In genomic region chr7:79452032-79452494, GRCh38 we compare ENCODE assay signal across 1 cellular context.
TF ChIP-seq lines count a peak whose summit lies in the region.

No MANE protein-coding gene starts in this region.

TF ChIP-seq in HepG2, 621 proteins besides CTCF, POLR2A, EP300 and RAD21 (continued from another document and continues in another):
- TF ChIP-seq TAF1 (CRISPR knock-in tag; IDR thresholded peaks at IDR 0.05) (no peak; the same call in 1 of the 2 replicates), GFI1 (CRISPR knock-in tag; IDR thresholded peaks at IDR 0.05; ENCODE audit: borderline replicate concordance) (0 out of 2 replicates have a peak, but pooled peaks have one; percentile 12), AKAP8 (CRISPR knock-in tag; IDR thresholded peaks at IDR 0.05) (no peak), LBX2 (CRISPR knock-in tag; IDR thresholded peaks at IDR 0.05; ENCODE audit: borderline replicate concordance) (no peak), CREM (IDR thresholded peaks at IDR 0.05) (peak; percentile 62; the same call in 1 of the 2 replicates), CREM (CRISPR knock-in tag; IDR thresholded peaks at IDR 0.05) (no peak), TRIM24 (CRISPR knock-in tag; IDR thresholded peaks at IDR 0.05) (no peak), RAD51 (IDR thresholded peaks at IDR 0.05; ENCODE audit: borderline replicate concordance) (peak; percentile 93), BCL3 (CRISPR knock-in tag; IDR thresholded peaks at IDR 0.05) (no peak), SSRP1 (CRISPR knock-in tag; IDR thresholded peaks at IDR 0.05) (0 out of 2 replicates have a peak, but pooled peaks have one; percentile 43), AHR (CRISPR knock-in tag; IDR thresholded peaks at IDR 0.05) (0 out of 2 replicates have a peak, but pooled peaks have one; percentile 25), NR2F1 (CRISPR knock-in tag; IDR thresholded peaks at IDR 0.05) (peak; percentile 43 to 72; a peak in 3 of 4 replicates), ZNF563 (CRISPR knock-in tag; IDR thresholded peaks at IDR 0.05) (peak; percentile 34; the same call in 1 of the 2 replicates), ZNF574 (CRISPR knock-in tag; IDR thresholded peaks at IDR 0.05) (peak; percentile 47; the same call in 1 of the 2 replicates), MAFF (IDR thresholded peaks at IDR 0.05; ENCODE audit: low read depth, low read length) (no peak), ZBTB8A (CRISPR knock-in tag; IDR thresholded peaks at IDR 0.05; ENCODE audit: borderline replicate concordance, low read depth) (no peak), PPARG (CRISPR knock-in tag; conservative IDR thresholded peaks at IDR 0.05) (peak; percentile 42; the same call in 1 of the 2 replicates), ZFX (CRISPR knock-in tag; IDR thresholded peaks at IDR 0.05; ENCODE audit: low read depth) (no peak), CCDC6 (CRISPR knock-in tag; IDR thresholded peaks at IDR 0.05) (peak; percentile 72), ZNF33B (CRISPR knock-in tag; IDR thresholded peaks at IDR 0.05) (no peak), HOXA3 (CRISPR knock-in tag; IDR thresholded peaks at IDR 0.05) (no peak), ARNT2 (CRISPR knock-in tag; IDR thresholded peaks at IDR 0.05; ENCODE audit: low read depth) (0 out of 2 replicates have a peak, but pooled peaks have one; percentile 40), CBX2 (IDR thresholded peaks at IDR 0.05; ENCODE audit: low read depth, low read length) (no peak), CBX2 (CRISPR knock-in tag; IDR thresholded peaks at IDR 0.05; ENCODE audit: low read depth) (no peak), GABPB1 (CRISPR knock-in tag; IDR thresholded peaks at IDR 0.05) (peak; percentile 76), SIN3A (IDR thresholded peaks at IDR 0.05; ENCODE audit: borderline replicate concordance, low read depth, low read length) (0 out of 2 replicates have a peak, but pooled peaks have one; percentile 8), PBX3 (CRISPR knock-in tag; IDR thresholded peaks at IDR 0.05; ENCODE audit: borderline replicate concordance) (no peak), ZNF225 (CRISPR knock-in tag; IDR thresholded peaks at IDR 0.05) (no peak), ASH2L (IDR thresholded peaks at IDR 0.05; ENCODE audit: insufficient read length, low read depth, low read length) (peak; percentile 80), ELF4 (CRISPR knock-in tag; IDR thresholded peaks at IDR 0.05; ENCODE audit: borderline replicate concordance) (no peak), TEAD2 (CRISPR knock-in tag; IDR thresholded peaks at IDR 0.05) (no peak), LCORL (IDR thresholded peaks at IDR 0.05) (peak; percentile 53; the same call in 1 of the 2 replicates), LCORL (CRISPR knock-in tag; IDR thresholded peaks at IDR 0.05) (peak; percentile 92), ZNF772 (CRISPR knock-in tag; IDR thresholded peaks at IDR 0.05) (peak; percentile 80; the same call in 1 of the 2 replicates), ZNF138 (CRISPR knock-in tag; IDR thresholded peaks at IDR 0.05; ENCODE audit: low read depth) (no peak), ZNF713 (CRISPR knock-in tag; IDR thresholded peaks at IDR 0.05) (no peak), HOXA7 (CRISPR knock-in tag; IDR thresholded peaks at IDR 0.05) (no peak), ZNF550 (CRISPR knock-in tag; IDR thresholded peaks at IDR 0.05; ENCODE audit: borderline replicate concordance) (no peak), MIXL1 (CRISPR knock-in tag; IDR thresholded peaks at IDR 0.05) (no peak), KMT2A (CRISPR knock-in tag; IDR thresholded peaks at IDR 0.05) (peak; percentile 67; the same call in 1 of the 2 replicates), GLI4 (CRISPR knock-in tag; IDR thresholded peaks at IDR 0.05; ENCODE audit: borderline replicate concordance) (no peak), ZSCAN29 (CRISPR knock-in tag; conservative IDR thresholded peaks at IDR 0.05) (no peak), AGO2 (optimal IDR thresholded peaks at IDR 0.05; ENCODE audit: low read depth, low read length) (no peak), ZBTB10 (CRISPR knock-in tag; IDR thresholded peaks at IDR 0.05; ENCODE audit: borderline replicate concordance) (no peak), SALL1 (CRISPR knock-in tag; IDR thresholded peaks at IDR 0.05) (peak; percentile 92), TP53 (CRISPR knock-in tag; conservative IDR thresholded peaks at IDR 0.05) (no peak), ATAD3A (CRISPR knock-in tag; IDR thresholded peaks at IDR 0.05) (no peak), HIC2 (CRISPR knock-in tag; IDR thresholded peaks at IDR 0.05; ENCODE audit: low read depth) (no peak), CEBPG (CRISPR knock-in tag; IDR thresholded peaks at IDR 0.05) (no peak), ZNF891 (CRISPR knock-in tag; IDR thresholded peaks at IDR 0.05) (no peak), E2F5 (CRISPR knock-in tag; conservative IDR thresholded peaks at IDR 0.05) (no peak), ZKSCAN8 (CRISPR knock-in tag; IDR thresholded peaks at IDR 0.05; ENCODE audit: borderline replicate concordance) (0 out of 2 replicates have a peak, but pooled peaks have one; percentile 33), MED13 (CRISPR knock-in tag; IDR thresholded peaks at IDR 0.05) (no peak), ZNF609 (CRISPR knock-in tag; IDR thresholded peaks at IDR 0.05; ENCODE audit: borderline replicate concordance) (peak; percentile 80; the same call in 1 of the 2 replicates), MEF2D (CRISPR knock-in tag; IDR thresholded peaks at IDR 0.05) (peak; percentile 67; the same call in 1 of the 2 replicates), STAG1 (CRISPR knock-in tag; IDR thresholded peaks at IDR 0.05) (no peak), RBFOX2 (IDR thresholded peaks at IDR 0.05; ENCODE audit: low read depth, low read length) (no peak), ZNF724P (CRISPR knock-in tag; IDR thresholded peaks at IDR 0.05; ENCODE audit: borderline replicate concordance) (no peak)
